Comparison of ENCODE assay signal across 16 cellular contexts in the genomic region with DNA sequence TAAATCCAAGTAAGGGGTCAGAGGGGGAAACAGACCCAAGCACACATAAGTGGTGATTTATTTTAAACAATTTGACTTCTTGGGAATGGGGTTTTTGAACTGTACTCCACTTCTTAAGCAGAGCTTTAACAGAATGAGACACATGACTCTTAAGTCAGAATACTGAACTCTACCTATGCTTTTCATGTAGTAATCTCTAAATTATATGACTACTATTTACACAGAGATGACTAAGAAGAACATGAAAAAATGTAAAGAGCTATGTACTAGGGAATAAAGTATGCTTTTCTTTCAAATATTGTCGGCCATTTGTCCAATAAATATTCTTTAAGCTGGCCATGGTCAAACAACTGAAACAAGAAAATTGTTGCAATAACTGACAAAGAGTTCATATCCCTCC. TPM values are rescaled to one million over a fixed set of nuclear protein-coding genes. Genes with fewer than 3 reads are reported as not detected.
DNase-seq lines count a peak whose midpoint lies in the region; ATAC-seq, FAIRE-seq and TF ChIP-seq lines count a peak whose summit lies in the region.
"Had no signal": no experiment of that assay in that cellular context is flagged by ENCODE, and none has a peak within 500 bp of the region (broad histone marks: within the 10 kb centered on the region; RNA-seq: fewer than 3 reads in every experiment).

No MANE protein-coding gene starts in this region.

- H3K4me3 ChIP-seq in hepatocyte: no peak overlapping the region

- ATAC-seq in T-cell (replicated peaks in 1 of 4): no peak
- ATAC-seq in stimulated activated effector memory CD8-positive, alpha-beta T cell treated with anti-CD3 and anti-CD28 coated beads, Interleukin-12 subunit alpha, Interleukin-12 subunit beta, amount 100 ng/mL, for 72 hours: no peak
- no peak for ATAC-seq in HG03439 (IDR thresholded peaks at IDR 0.05; ENCODE audit: unreplicated experiment)

- TF ChIP-seq CTCF in hepatocyte (IDR thresholded peaks at IDR 0.05; ENCODE audit: poor library complexity): no peak

- H4K20me1 ChIP-seq in hepatocyte (ENCODE audit: insufficient read depth, poor library complexity, severe bottlenecking): no peaks in the 10 kb centered on the region

- H3K4me1 Mint-ChIP-seq in activated CD4-positive, alpha-beta T cell treated with anti-CD3 and anti-CD28 coated beads, Interleukin-2, amount 10 ng/mL, durations not matched to agents 7 days and 5 days: peaks cover 69% of the 10 kb centered on the region
- peaks cover 59 to 71% (median 69%) of the 10 kb centered on the region in 3 donors for H3K4me1 Mint-ChIP-seq in T-cell
- H3K4me1 Mint-ChIP-seq in stimulated activated effector memory CD8-positive, alpha-beta T cell treated with anti-CD3 and anti-CD28 coated beads, Interleukin-12 subunit alpha, Interleukin-12 subunit beta, amount 100 ng/mL, for 72 hours: peaks cover 54% of the 10 kb centered on the region

- DNase-seq in activated CD4-positive, alpha-beta T cell treated with anti-CD3 and anti-CD28 coated beads, Interleukin-2, amount 10 ng/mL, durations not matched to agents 7 days and 5 days: no peak
- DNase-seq in activated CD4-positive, alpha-beta T cell treated with anti-CD3 and anti-CD28 coated beads, Interleukin-2, amount 50 U/mL, for 4 hours: no peak
- DNase-seq in T-cell (no peak), hepatocyte (ENCODE audit: low spot score) (no peak), NCI-H524 (lab: John Stamatoyannopoulos, UW) (no peak), HTR-8/SVneo (ENCODE audit: insufficient read length, low spot score) (no peak)
- DNase-seq in stimulated activated effector memory CD8-positive, alpha-beta T cell treated with anti-CD3 and anti-CD28 coated beads, Interleukin-12 subunit alpha, Interleukin-12 subunit beta, amount 100 ng/mL, for 72 hours (ENCODE audit: low spot score in 2 of 2): no peak
- DNase-seq: C1 segment of cervical spinal cord, IMR-90, MV-4-11, NCI-H1417 treated with DMSO at 0.1 percent for 48 hours, NCI-H2029, NCI-H510A had no signal

- no peaks in the 10 kb centered on the region for H3K9me2 ChIP-seq in hepatocyte (replicated peaks; ENCODE audit: insufficient read depth)

- no peak overlapping the region for H3K4me3 Mint-ChIP-seq in activated CD4-positive, alpha-beta T cell treated with anti-CD3 and anti-CD28 coated beads, Interleukin-2, amount 10 ng/mL, durations not matched to agents 7 days and 5 days
- H3K4me3 Mint-ChIP-seq in T-cell: peak overlapping the region in 1 of 3 donors; percentile 84
- no peak overlapping the region for H3K4me3 Mint-ChIP-seq in stimulated activated effector memory CD8-positive, alpha-beta T cell treated with anti-CD3 and anti-CD28 coated beads, Interleukin-12 subunit alpha, Interleukin-12 subunit beta, amount 100 ng/mL, for 72 hours

- FAIRE-seq in HTR-8/SVneo (lab: Jason Lieb, UNC): no peak
- FAIRE-seq: H1 had no signal

- H3K4me2 ChIP-seq in hepatocyte: no peak overlapping the region

- CTCF ChIA-PET in activated CD4-positive, alpha-beta T cell treated with anti-CD3 and anti-CD28 coated beads, Interleukin-2, amount 10 ng/mL, durations not matched to agents 7 days and 5 days (lab: Charles Lee): interaction anchor here (0.6 to 1.1 kb wide), 3 partner anchors 33 to 270 kb away, joined by 3 to 4 read pairs (median 3); no protein-coding TSS in a partner anchor
- CTCF ChIA-PET in T-cell (lab: Charles Lee): interaction anchor here in 1 of 2 donors (1.2 kb wide), 1 partner anchor 49 kb away, joined by 4 read pairs; no protein-coding TSS in a partner anchor

- peaks cover 28% of the 10 kb centered on the region for H3K36me3 Mint-ChIP-seq in activated CD4-positive, alpha-beta T cell treated with anti-CD3 and anti-CD28 coated beads, Interleukin-2, amount 10 ng/mL, durations not matched to agents 7 days and 5 days (ENCODE audit: low read depth)
- peaks cover 5% of the 10 kb centered on the region for H3K36me3 Mint-ChIP-seq in T-cell
- no peaks in the 10 kb centered on the region for H3K36me3 Mint-ChIP-seq in stimulated activated effector memory CD8-positive, alpha-beta T cell treated with anti-CD3 and anti-CD28 coated beads, Interleukin-12 subunit alpha, Interleukin-12 subunit beta, amount 100 ng/mL, for 72 hours

- H2AFZ ChIP-seq in hepatocyte: no peak overlapping the region

- H3K27ac Mint-ChIP-seq in activated CD4-positive, alpha-beta T cell treated with anti-CD3 and anti-CD28 coated beads, Interleukin-2, amount 10 ng/mL, durations not matched to agents 7 days and 5 days: peak overlapping the region; percentile 98
- H3K27ac Mint-ChIP-seq in T-cell: peak overlapping the region; percentile 52 to 97
- peak overlapping the region; percentile 89 for H3K27ac Mint-ChIP-seq in stimulated activated effector memory CD8-positive, alpha-beta T cell treated with anti-CD3 and anti-CD28 coated beads, Interleukin-12 subunit alpha, Interleukin-12 subunit beta, amount 100 ng/mL, for 72 hours

- H3K9me3 ChIP-seq in hepatocyte (ENCODE audit: low read depth): no peaks in the 10 kb centered on the region

- WGBS in hepatocyte (ENCODE audit: low lambda C conversion rate, missing lambda C conversion rate): 75% methylated on average over 1 of the region's 1 CpG

- H3K27me3 ChIP-seq in hepatocyte: no peaks in the 10 kb centered on the region

- H3K9me3 Mint-ChIP-seq in activated CD4-positive, alpha-beta T cell treated with anti-CD3 and anti-CD28 coated beads, Interleukin-2, amount 10 ng/mL, durations not matched to agents 7 days and 5 days: no peaks in the 10 kb centered on the region
- no peaks in the 10 kb centered on the region for H3K9me3 Mint-ChIP-seq in T-cell
- H3K9me3 Mint-ChIP-seq in stimulated activated effector memory CD8-positive, alpha-beta T cell treated with anti-CD3 and anti-CD28 coated beads, Interleukin-12 subunit alpha, Interleukin-12 subunit beta, amount 100 ng/mL, for 72 hours: no peaks in the 10 kb centered on the region

- H3K36me3 ChIP-seq in hepatocyte (replicated peaks; ENCODE audit: insufficient read depth, low read depth): no peaks in the 10 kb centered on the region

- H3K27ac ChIP-seq in hepatocyte: peak overlapping the region; percentile 77
- H3K27ac ChIP-seq: 22Rv1 had no signal

- POLR2A ChIA-PET in activated CD4-positive, alpha-beta T cell treated with anti-CD3 and anti-CD28 coated beads, Interleukin-2, amount 10 ng/mL, durations not matched to agents 7 days and 5 days (lab: Charles Lee): no interaction called here
- POLR2A ChIA-PET in T-cell (lab: Charles Lee): interaction anchor here in 1 of 2 donors (0.7 kb wide), 1 partner anchor 20 kb away, joined by 3 read pairs; no protein-coding TSS in a partner anchor

- H3K4me1 ChIP-seq in hepatocyte (ENCODE audit: insufficient read depth): peaks cover 18% of the 10 kb centered on the region

- peaks cover 4% of the 10 kb centered on the region for H3K79me2 ChIP-seq in hepatocyte

- H3K27me3 Mint-ChIP-seq in activated CD4-positive, alpha-beta T cell treated with anti-CD3 and anti-CD28 coated beads, Interleukin-2, amount 10 ng/mL, durations not matched to agents 7 days and 5 days: no peaks in the 10 kb centered on the region
- no peaks in the 10 kb centered on the region for H3K27me3 Mint-ChIP-seq in T-cell

RNA-seq across cellular contexts. Expression of a gene that starts 35.2 kb away (rescaled TPM):
- total RNA-seq in activated CD4-positive, alpha-beta T cell treated with anti-CD3 and anti-CD28 coated beads, Interleukin-2, amount 10 ng/mL, durations not matched to agents 7 days and 5 days: 10 to 100 TPM; 84.3 to 93.1 TPM
- total RNA-seq in T-cell (100 to 1,000 TPM in 3 of 5 donors, 10 to 100 TPM in 2; 96.0 to 160 (median 127) TPM), hepatocyte (16.7 and 19.9 TPM in 2 replicates)
- 8.5 and 9.4 TPM in 2 replicates for polyA plus RNA-seq in hepatocyte
